ENCODE assay signal across 11 cellular contexts in the genomic region with DNA sequence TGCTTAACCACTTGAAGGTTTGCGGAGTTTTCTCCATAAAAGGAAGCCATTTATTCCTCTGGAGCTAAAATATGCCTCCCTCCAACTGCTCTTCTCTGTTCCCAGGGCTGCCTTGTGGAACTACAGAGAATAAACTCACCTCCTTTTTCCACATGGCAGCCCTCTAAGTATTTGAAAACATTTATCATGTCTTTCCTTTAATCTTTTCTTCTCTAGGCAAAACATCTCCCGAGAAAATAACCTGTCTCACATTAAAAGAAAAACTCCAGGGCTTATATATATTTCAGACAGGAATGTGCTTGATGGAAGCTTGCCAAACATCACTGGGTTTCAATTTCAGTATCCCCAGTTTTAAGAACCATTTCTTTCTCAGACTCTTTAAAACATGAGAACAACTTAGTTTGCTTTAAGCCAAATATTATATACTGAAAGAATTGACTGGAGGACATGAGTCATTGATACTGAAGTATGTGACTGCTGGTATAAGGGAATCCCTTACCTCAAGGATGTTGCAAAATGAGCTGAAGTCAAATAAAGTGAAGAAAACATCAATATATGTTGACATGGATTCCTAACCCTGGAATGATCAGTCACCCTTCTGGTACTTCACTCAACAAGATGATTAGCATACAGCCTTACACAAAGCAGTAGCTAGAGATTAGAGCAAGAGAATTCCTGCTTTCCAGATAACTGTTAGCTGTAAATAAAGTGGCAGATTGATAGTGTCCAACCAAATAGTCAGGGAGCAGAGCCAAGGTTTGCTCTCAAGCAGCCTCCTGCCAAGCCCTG.
DNase-seq lines count a peak whose midpoint lies in the region; ATAC-seq, FAIRE-seq and TF ChIP-seq lines count a peak whose summit lies in the region.
"Had no signal": no experiment of that assay in that cellular context is flagged by ENCODE, and none has a peak within 500 bp of the region (broad histone marks: within the 10 kb centered on the region; RNA-seq: fewer than 3 reads in every experiment).

No MANE protein-coding gene starts in this region.

- H3K4me2 ChIP-seq in astrocyte (ENCODE audit: low read length), result peak overlapping the region; percentile 49

- intact Hi-C loops in heart left ventricle (cut with DNase I), result no loop called here
- intact Hi-C loops in spleen (cut with DNase I; ENCODE audit: low total_unique reads), result no loop called here
- intact Hi-C loops in tibial artery (cut with DNase I; ENCODE audit: low total_unique reads), result no loop called here

- H3K9ac ChIP-seq in astrocyte (ENCODE audit: low read length), result peak overlapping the region; percentile 55

- peak overlapping the region; percentile 88 for H3K27ac Mint-ChIP-seq in astrocyte (ENCODE audit: unreplicated experiment)
- H3K27ac Mint-ChIP-seq: activated naive CD8-positive, alpha-beta T cell treated with anti-CD3 and anti-CD28 coated beads, Interleukin-2, amount 10 ng/mL, durations not matched to agents 7 days and 5 days had no signal

- H4K20me1 ChIP-seq in astrocyte (ENCODE audit: insufficient read depth, low read length), result peaks cover 16% of the 10 kb centered on the region

- in situ Hi-C loops in KBM-7 (cut with MboI; ENCODE audit: low pct_unique_long_range_greater_than_20kb, low sequenced_read_pairs), result loop anchor here (25.0 kb wide), 1 partner anchor 305 kb away; no protein-coding TSS in a partner anchor

- TF ChIP-seq CTCF in astrocyte (IDR thresholded peaks at IDR 0.05; ENCODE audit: insufficient read depth, low read depth, low read length) (no peak), heart left ventricle (IDR thresholded peaks at IDR 0.05) (no peak), spleen (IDR thresholded peaks at IDR 0.05 in 8 of 11, conservative IDR thresholded peaks at IDR 0.05 in 3 of 11) (no peak), tibial artery (IDR thresholded peaks at IDR 0.05) (no peak), BE2C (IDR thresholded peaks at IDR 0.05; ENCODE audit: low read depth, low read length) (no peak)

- H3K36me3 ChIP-seq in astrocyte (ENCODE audit: insufficient read depth, low read length) (peaks cover 7% of the 10 kb centered on the region), heart left ventricle (no peaks in the 10 kb centered on the region), spleen (no peaks in the 10 kb centered on the region), tibial artery (no peaks in the 10 kb centered on the region), BE2C (no peaks in the 10 kb centered on the region)
- H3K36me3 ChIP-seq: suprapubic skin had no signal

- TF ChIP-seq POLR2A in heart left ventricle (IDR thresholded peaks at IDR 0.05) (no peak), spleen (IDR thresholded peaks at IDR 0.05) (no peak)

- peak overlapping the region; percentile 60 for H3K27ac ChIP-seq in astrocyte (ENCODE audit: low read depth, low read length)
- H3K27ac ChIP-seq in heart left ventricle, result peak overlapping the region in 2 of 12 donors; percentile 23 to 80
- peak overlapping the region in 5 of 8 donors; percentile 2 to 27 (median 21) for H3K27ac ChIP-seq in spleen
- H3K27ac ChIP-seq in tibial artery, result peak overlapping the region in 1 of 2 donors; percentile 27
- H3K27ac ChIP-seq: suprapubic skin had no signal

- H3K4me3 ChIP-seq in astrocyte (ENCODE audit: insufficient read depth, low read depth, low read length), result no peak overlapping the region
- H3K4me3 ChIP-seq in heart left ventricle, result no peak overlapping the region
- no peak overlapping the region for H3K4me3 ChIP-seq in spleen
- H3K4me3 ChIP-seq in tibial artery, result no peak overlapping the region
- H3K4me3 ChIP-seq in BE2C (ENCODE audit: low read depth, low read length), result no peak overlapping the region
- H3K4me3 ChIP-seq: suprapubic skin had no signal

- peak in 3 of 4 donors; percentile 43 to 74 (median 47) for ATAC-seq in heart left ventricle

- no peak overlapping the region for H3K4me3 Mint-ChIP-seq in astrocyte (ENCODE audit: unreplicated experiment)
- H3K4me3 Mint-ChIP-seq: activated naive CD8-positive, alpha-beta T cell treated with anti-CD3 and anti-CD28 coated beads, Interleukin-2, amount 10 ng/mL, durations not matched to agents 7 days and 5 days had no signal

- H3K27me3 ChIP-seq in astrocyte (ENCODE audit: insufficient read depth, low read length) (no peaks in the 10 kb centered on the region), heart left ventricle (no peaks in the 10 kb centered on the region), spleen (replicated peaks in 1 of 7) (no peaks in the 10 kb centered on the region), tibial artery (no peaks in the 10 kb centered on the region), BE2C (no peaks in the 10 kb centered on the region)
- H3K27me3 ChIP-seq: suprapubic skin had no signal

- 58 to 69% (median 64%) methylated on average over 2 of the region's 2 CpGs for WGBS in heart left ventricle, 4 donors
- 76 to 95% (median 80%) methylated on average over 2 of the region's 2 CpGs for WGBS in spleen, 5 donors

- no peak overlapping the region for H2AFZ ChIP-seq in astrocyte (ENCODE audit: low read depth, low read length)

- FAIRE-seq in astrocyte (lab: Jason Lieb, UNC), result peak; percentile 47

- H3K9me3 ChIP-seq in astrocyte (ENCODE audit: insufficient read depth, low read depth, low read length) (no peaks in the 10 kb centered on the region), heart left ventricle (peaks cover 0 to 6% (median 0%) of the 10 kb centered on the region in 12 donors), spleen (peaks cover 0 to 25% (median 12%) of the 10 kb centered on the region in 8 donors), tibial artery (no peaks in the 10 kb centered on the region), BE2C (no peaks in the 10 kb centered on the region)
- H3K9me3 ChIP-seq: suprapubic skin had no signal

- peak; percentile 42 for DNase-seq in HT1080 (ENCODE audit: low read depth)
- DNase-seq in astrocyte (ENCODE audit: low read depth), result peak; percentile 92
- no peak for DNase-seq in heart left ventricle
- DNase-seq in spleen, result no peak
- no peak for DNase-seq in tibial artery
- DNase-seq in BE2C, result no peak
- DNase-seq in KBM-7, result no peak
- DNase-seq: activated CD4-positive, alpha-beta T cell treated with anti-CD3 and anti-CD28 coated beads, Interleukin-2, amount 50 U/mL, for 1 hour; activated naive CD8-positive, alpha-beta T cell treated with anti-CD3 and anti-CD28 coated beads, Interleukin-2, amount 10 ng/mL, durations not matched to agents 7 days and 5 days; stimulated activated CD4-positive, alpha-beta T cell treated with anti-CD3 and anti-CD28 coated beads, Interleukin-2, amount 100 ng/mL, for 24 hours had no signal

- H3K36me3 Mint-ChIP-seq in astrocyte (ENCODE audit: low read depth, unreplicated experiment), result peaks cover 12% of the 10 kb centered on the region

- peaks cover 86% of the 10 kb centered on the region for H3K79me2 ChIP-seq in astrocyte (ENCODE audit: insufficient read depth, low read length)

- peaks cover 9% of the 10 kb centered on the region for H3K4me1 Mint-ChIP-seq in astrocyte (ENCODE audit: low read depth, unreplicated experiment)
- H3K4me1 Mint-ChIP-seq: activated naive CD8-positive, alpha-beta T cell treated with anti-CD3 and anti-CD28 coated beads, Interleukin-2, amount 10 ng/mL, durations not matched to agents 7 days and 5 days had no signal

- peaks cover 15% of the 10 kb centered on the region for H3K4me1 ChIP-seq in astrocyte (ENCODE audit: insufficient read depth, low read length)
- peaks cover 0 to 14% (median 0%) of the 10 kb centered on the region in 12 donors for H3K4me1 ChIP-seq in heart left ventricle
- peaks cover 0 to 10% (median 0%) of the 10 kb centered on the region in 6 donors for H3K4me1 ChIP-seq in spleen
- peaks cover 0 to 12% (median 0%) of the 10 kb centered on the region in 4 donors for H3K4me1 ChIP-seq in tibial artery
- no peaks in the 10 kb centered on the region for H3K4me1 ChIP-seq in BE2C
- H3K4me1 ChIP-seq: suprapubic skin had no signal

- no peaks in the 10 kb centered on the region for H3K9me3 Mint-ChIP-seq in astrocyte (ENCODE audit: unreplicated experiment)

- H3K27me3 Mint-ChIP-seq in astrocyte (ENCODE audit: low read depth, unreplicated experiment), result no peaks in the 10 kb centered on the region

Comparison
In these comparisons a context has a peak if more than half of its experiments do, and no peak if none do; other contexts are left out.
1. DNase-seq: peak in HT1080 (single experiment) and astrocyte (single experiment); none in heart left ventricle (0 of 5), spleen (single experiment), tibial artery (0 of 2), BE2C (single experiment) and KBM-7 (single experiment).